Comparison of ENCODE assay signal across 18 cellular contexts in genomic region chr3:13066236-13066635, GRCh38. TPM values are rescaled to one million over a fixed set of nuclear protein-coding genes. Genes with fewer than 3 reads are reported as not detected.
A peak's percentile ranks its signal among the peaks of the same experiment; 100 is the strongest.
DNase-seq lines count a peak whose midpoint lies in the region; ATAC-seq and TF ChIP-seq lines count a peak whose summit lies in the region.
"Had no signal": no experiment of that assay in that cellular context is flagged by ENCODE, and none has a peak within 500 bp of the region (broad histone marks: within the 10 kb centered on the region; RNA-seq: fewer than 3 reads in every experiment).

No MANE protein-coding gene starts in this region.

- ATAC-seq in WTC11 (no peak), omental fat pad (ENCODE audit: low FRiP score) (no peak), Right ventricle myocardium inferior (no peak)
- no peak for ATAC-seq in effector memory CD8-positive, alpha-beta T cell (replicated peaks)
- ATAC-seq in stimulated activated naive B cell treated with anti-CD40 and anti-IgM and Interleukin-4, amounts not matched to agents 10 μg/mL and 1 μg/mL and 100 μg/mL, for 72 hours (replicated peaks) = peak; percentile 41 to 66
- ATAC-seq: heart left ventricle had no signal

- DNase-seq in activated CD4-positive, alpha-beta T cell treated with anti-CD3 and anti-CD28 coated beads, Interleukin-2, amount 10 ng/mL, durations not matched to agents 24 days and 14 days = no peak
- DNase-seq in activated CD4-positive, alpha-beta T cell treated with anti-CD3 and anti-CD28 coated beads for 48 hours = no peak
- DNase-seq in WTC11 (ENCODE audit: low spot score) (no peak), NCI-H446 treated with DMSO at 0.1 percent for 48 hours (lab: John Stamatoyannopoulos, UW) (no peak), omental fat pad (ENCODE audit: low spot score) (no peak), Right ventricle myocardium inferior (ENCODE audit: missing footprints) (no peak)
- no peak for DNase-seq in effector memory CD8-positive, alpha-beta T cell
- DNase-seq in stimulated activated naive B cell treated with anti-CD40 and anti-IgM and Interleukin-4, amounts not matched to agents 10 μg/mL and 1 μg/mL and 100 μg/mL, for 72 hours = no peak
- DNase-seq: activated CD4-positive, alpha-beta memory T cell treated with anti-CD3 and anti-CD28 coated beads for 36 hours; activated naive CD4-positive, alpha-beta T cell treated with Interleukin-2 at 50 U/mL for 16 hours; BE2C; GOT3; heart left ventricle; NCI-H1105 treated with DMSO at 0.1 percent for 48 hours; stimulated activated CD4-positive, alpha-beta T cell treated with anti-CD3 and anti-CD28 coated beads, Interleukin-2, amount 100 ng/mL, for 24 hours; stimulated activated naive CD4-positive, alpha-beta T cell; transverse colon had no signal

- peaks cover 6% of the 10 kb centered on the region for H3K36me3 Mint-ChIP-seq in activated CD4-positive, alpha-beta T cell treated with anti-CD3 and anti-CD28 coated beads, Interleukin-2, amount 10 ng/mL, durations not matched to agents 24 days and 14 days (ENCODE audit: low read depth)
- no peaks in the 10 kb centered on the region for H3K36me3 Mint-ChIP-seq in WTC11
- peaks cover 6% of the 10 kb centered on the region for H3K36me3 Mint-ChIP-seq in effector memory CD8-positive, alpha-beta T cell (ENCODE audit: insufficient read depth)
- peaks cover 10 to 34% of the 10 kb centered on the region in 2 donors for H3K36me3 Mint-ChIP-seq in stimulated activated naive B cell treated with anti-CD40 and anti-IgM and Interleukin-4, amounts not matched to agents 10 μg/mL and 1 μg/mL and 100 μg/mL, for 72 hours
- H3K36me3 Mint-ChIP-seq: activated CD4-positive, alpha-beta memory T cell treated with anti-CD3 and anti-CD28 coated beads for 36 hours had no signal

- POLR2A ChIA-PET in WTC11 (lab: Charles Lee) = no interaction called here

- H3K27me3 Mint-ChIP-seq in activated CD4-positive, alpha-beta T cell treated with anti-CD3 and anti-CD28 coated beads, Interleukin-2, amount 10 ng/mL, durations not matched to agents 24 days and 14 days = no peaks in the 10 kb centered on the region
- no peaks in the 10 kb centered on the region for H3K27me3 Mint-ChIP-seq in WTC11 (ENCODE audit: low read depth)
- no peaks in the 10 kb centered on the region for H3K27me3 Mint-ChIP-seq in effector memory CD8-positive, alpha-beta T cell
- no peaks in the 10 kb centered on the region for H3K27me3 Mint-ChIP-seq in stimulated activated naive B cell treated with anti-CD40 and anti-IgM and Interleukin-4, amounts not matched to agents 10 μg/mL and 1 μg/mL and 100 μg/mL, for 72 hours
- H3K27me3 Mint-ChIP-seq: activated CD4-positive, alpha-beta memory T cell treated with anti-CD3 and anti-CD28 coated beads for 36 hours had no signal

- TF ChIP-seq CTCF in WTC11 (IDR thresholded peaks at IDR 0.05) (no peak), omental fat pad (IDR thresholded peaks at IDR 0.05) (no peak)

- peak overlapping the region; percentile 10 for H3K27ac Mint-ChIP-seq in activated CD4-positive, alpha-beta T cell treated with anti-CD3 and anti-CD28 coated beads, Interleukin-2, amount 10 ng/mL, durations not matched to agents 24 days and 14 days
- H3K27ac Mint-ChIP-seq in WTC11 = peak overlapping the region; percentile 52; the same call in 1 of the 2 replicates
- H3K27ac Mint-ChIP-seq in effector memory CD8-positive, alpha-beta T cell = peak overlapping the region; percentile 27 to 54
- peak overlapping the region; percentile 97 for H3K27ac Mint-ChIP-seq in stimulated activated naive B cell treated with anti-CD40 and anti-IgM and Interleukin-4, amounts not matched to agents 10 μg/mL and 1 μg/mL and 100 μg/mL, for 72 hours
- H3K27ac Mint-ChIP-seq: activated CD4-positive, alpha-beta memory T cell treated with anti-CD3 and anti-CD28 coated beads for 36 hours had no signal

- intact Hi-C loops in activated CD4-positive, alpha-beta T cell treated with anti-CD3 and anti-CD28 coated beads, Interleukin-2, amount 10 ng/mL, durations not matched to agents 24 days and 14 days (cut with micrococcal nuclease) = no loop called here
- intact Hi-C loops in Right ventricle myocardium inferior (cut with DNase I) = no loop called here

- peaks cover 35% of the 10 kb centered on the region for H3K4me1 Mint-ChIP-seq in activated CD4-positive, alpha-beta T cell treated with anti-CD3 and anti-CD28 coated beads, Interleukin-2, amount 10 ng/mL, durations not matched to agents 24 days and 14 days
- H3K4me1 Mint-ChIP-seq in WTC11 = no peaks in the 10 kb centered on the region
- H3K4me1 Mint-ChIP-seq in effector memory CD8-positive, alpha-beta T cell (ENCODE audit: low read depth in 2 of 2) = peaks cover 29 to 41% of the 10 kb centered on the region in 2 donors
- peaks cover 63 to 95% of the 10 kb centered on the region in 2 donors for H3K4me1 Mint-ChIP-seq in stimulated activated naive B cell treated with anti-CD40 and anti-IgM and Interleukin-4, amounts not matched to agents 10 μg/mL and 1 μg/mL and 100 μg/mL, for 72 hours

- CTCF ChIA-PET in WTC11 (lab: Charles Lee) = interaction anchor here (0.9 kb wide), 1 partner anchor 26 kb away, joined by 3 read pairs; no protein-coding TSS in a partner anchor

- H3K9me3 Mint-ChIP-seq in activated CD4-positive, alpha-beta T cell treated with anti-CD3 and anti-CD28 coated beads, Interleukin-2, amount 10 ng/mL, durations not matched to agents 24 days and 14 days = no peaks in the 10 kb centered on the region
- H3K9me3 Mint-ChIP-seq in WTC11 = no peaks in the 10 kb centered on the region
- no peaks in the 10 kb centered on the region for H3K9me3 Mint-ChIP-seq in effector memory CD8-positive, alpha-beta T cell
- H3K9me3 Mint-ChIP-seq in stimulated activated naive B cell treated with anti-CD40 and anti-IgM and Interleukin-4, amounts not matched to agents 10 μg/mL and 1 μg/mL and 100 μg/mL, for 72 hours = peaks cover 0 to 4% of the 10 kb centered on the region in 2 donors
- H3K9me3 Mint-ChIP-seq: activated CD4-positive, alpha-beta memory T cell treated with anti-CD3 and anti-CD28 coated beads for 36 hours; neural crest cell had no signal

- no peak overlapping the region for H3K4me3 Mint-ChIP-seq in activated CD4-positive, alpha-beta T cell treated with anti-CD3 and anti-CD28 coated beads, Interleukin-2, amount 10 ng/mL, durations not matched to agents 24 days and 14 days
- no peak overlapping the region for H3K4me3 Mint-ChIP-seq in WTC11
- H3K4me3 Mint-ChIP-seq in effector memory CD8-positive, alpha-beta T cell = peak overlapping the region in 1 of 2 donors; percentile 29
- H3K4me3 Mint-ChIP-seq in stimulated activated naive B cell treated with anti-CD40 and anti-IgM and Interleukin-4, amounts not matched to agents 10 μg/mL and 1 μg/mL and 100 μg/mL, for 72 hours = peak overlapping the region; percentile 76 to 80
- H3K4me3 Mint-ChIP-seq: activated CD4-positive, alpha-beta memory T cell treated with anti-CD3 and anti-CD28 coated beads for 36 hours; neural crest cell had no signal

TF ChIP-seq in WTC11, 78 proteins besides CTCF, POLR2A, EP300 and RAD21 (continues in another document):
- TF ChIP-seq HMGXB4 (CRISPR knock-in tag; IDR thresholded peaks at IDR 0.05) = no peak
- TF ChIP-seq NR2C2 (CRISPR knock-in tag; IDR thresholded peaks at IDR 0.05) = no peak
- no peak for TF ChIP-seq AFF4 (CRISPR knock-in tag; IDR thresholded peaks at IDR 0.05; ENCODE audit: borderline replicate concordance)
- TF ChIP-seq ZNF263 (CRISPR knock-in tag; IDR thresholded peaks at IDR 0.05; ENCODE audit: low read depth) = no peak

RNA-seq across cellular contexts. Expression of gene IQSEC1, which starts 7.0 kb away (rescaled TPM):
- 22.5 TPM in 2 replicates for total RNA-seq in activated CD4-positive, alpha-beta T cell treated with anti-CD3 and anti-CD28 coated beads, Interleukin-2, amount 10 ng/mL, durations not matched to agents 24 days and 14 days
- total RNA-seq in WTC11 (2021) = 35.0 to 37.2 TPM (median 36.4 TPM) in 3 replicates
- total RNA-seq in omental fat pad = 10 to 100 TPM; 33.6 to 72.0 (median 55.9) TPM
- 81.2 TPM for total RNA-seq in Right ventricle myocardium inferior

Comparison
In these comparisons a context has a peak if more than half of its experiments do, and no peak if none do; other contexts are left out.
1. H3K27ac Mint-ChIP-seq: peak in every context shown above with its lines; median percentile 97 in stimulated activated naive B cell treated with anti-CD40 and anti-IgM and Interleukin-4, amounts not matched to agents 10 μg/mL and 1 μg/mL and 100 μg/mL, for 72 hours; 52 in WTC11; 40 in effector memory CD8-positive, alpha-beta T cell; 10 in activated CD4-positive, alpha-beta T cell treated with anti-CD3 and anti-CD28 coated beads, Interleukin-2, amount 10 ng/mL, durations not matched to agents 24 days and 14 days.
2. H3K4me3 Mint-ChIP-seq: peak in stimulated activated naive B cell treated with anti-CD40 and anti-IgM and Interleukin-4, amounts not matched to agents 10 μg/mL and 1 μg/mL and 100 μg/mL, for 72 hours (2 of 2); none in activated CD4-positive, alpha-beta T cell treated with anti-CD3 and anti-CD28 coated beads, Interleukin-2, amount 10 ng/mL, durations not matched to agents 24 days and 14 days (single experiment) and WTC11 (single experiment).
3. ATAC-seq: peak in stimulated activated naive B cell treated with anti-CD40 and anti-IgM and Interleukin-4, amounts not matched to agents 10 μg/mL and 1 μg/mL and 100 μg/mL, for 72 hours (2 of 2); none in WTC11 (single experiment), effector memory CD8-positive, alpha-beta T cell (single experiment), omental fat pad (single experiment) and Right ventricle myocardium inferior (single experiment).